23 cellular contexts compared by ENCODE assay signal in the genomic region with DNA sequence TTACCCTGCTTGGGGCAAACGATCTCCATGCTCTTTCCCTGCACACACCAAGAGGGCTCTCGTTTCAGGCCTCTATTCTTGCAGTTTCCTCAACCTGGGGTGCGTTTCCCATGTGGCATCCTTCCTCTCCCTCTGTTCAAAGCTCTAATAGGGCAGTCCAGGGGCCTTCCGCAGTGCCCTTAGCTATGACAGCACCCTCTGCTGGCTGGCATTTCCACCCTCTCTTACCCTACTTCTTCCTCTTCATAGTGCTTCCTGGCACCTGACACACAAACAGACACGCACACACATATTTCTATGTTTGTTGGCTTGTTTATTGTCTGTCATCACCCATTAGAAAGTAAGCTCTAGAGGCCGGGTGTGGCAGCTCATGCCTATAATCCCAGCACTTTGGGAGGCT.
DNase-seq lines count a peak whose midpoint lies in the region; ATAC-seq and TF ChIP-seq lines count a peak whose summit lies in the region.
"Had no signal": no experiment of that assay in that cellular context is flagged by ENCODE, and none has a peak within 500 bp of the region (broad histone marks: within the 10 kb centered on the region; RNA-seq: fewer than 3 reads in every experiment).

No MANE protein-coding gene starts in this region.

- H3K4me2 ChIP-seq in DND-41 (ENCODE audit: insufficient read depth, low read length) (no peak overlapping the region), Karpas-422 (ENCODE audit: low read depth, low read length, poor library complexity, severe bottlenecking) (no peak overlapping the region)

- H3K79me2 ChIP-seq in DND-41 (ENCODE audit: insufficient read depth, low read length) (no peaks in the 10 kb centered on the region), Karpas-422 (ENCODE audit: low read length) (no peaks in the 10 kb centered on the region)

- H3K9ac ChIP-seq in DND-41 (ENCODE audit: low read depth, low read length) = no peak overlapping the region
- H3K9ac ChIP-seq in Karpas-422 (ENCODE audit: low read length) = no peak overlapping the region

- H3K4me1 ChIP-seq in DND-41 (ENCODE audit: insufficient read depth, low read length) (no peaks in the 10 kb centered on the region), Karpas-422 (ENCODE audit: low read length) (no peaks in the 10 kb centered on the region)
- H3K4me1 ChIP-seq: heart right ventricle had no signal

- H3K9me2 ChIP-seq in Karpas-422 (replicated peaks; ENCODE audit: insufficient read depth, low read length) = no peaks in the 10 kb centered on the region

- H3K4me3 ChIP-seq in DND-41 (ENCODE audit: low read depth in 1 of 2, low read length in 2 of 2) (no peak overlapping the region), Karpas-422 (ENCODE audit: low read length) (no peak overlapping the region)
- H3K4me3 ChIP-seq: heart right ventricle, ovary had no signal

- H3K27me3 ChIP-seq in DND-41 (ENCODE audit: insufficient read depth, low read length, poor library complexity) = no peaks in the 10 kb centered on the region
- no peaks in the 10 kb centered on the region for H3K27me3 ChIP-seq in Karpas-422 (ENCODE audit: low read length)
- H3K27me3 ChIP-seq: heart right ventricle, ovary had no signal

- H2AFZ ChIP-seq in DND-41 (ENCODE audit: low read depth, low read length) (no peak overlapping the region), Karpas-422 (ENCODE audit: low read length) (no peak overlapping the region)

- no peak for DNase-seq in DND-41
- peak; percentile 60 for DNase-seq in Karpas-422
- DNase-seq in UCSD-AML1 (lab: John Stamatoyannopoulos, UW; ENCODE audit: unreplicated experiment) = peak; percentile 16
- peak; percentile 16 for DNase-seq in iPS DF 4.7 (ENCODE audit: extremely low read depth, low spot score)
- no peak for DNase-seq in kidney glomerular epithelial cell (lab: John Stamatoyannopoulos, UW)
- DNase-seq: activated CD8-positive, alpha-beta T cell treated with anti-CD3 and anti-CD28 coated beads, Interleukin-2, amount 10 ng/mL, durations not matched to agents 7 days and 5 days; activated naive CD4-positive, alpha-beta T cell treated with anti-CD3 and anti-CD28 coated beads, Interleukin-2, amount 10 ng/mL, durations not matched to agents 7 days and 5 days; activated T-cell treated with anti-CD3 and anti-CD28 coated beads, Interleukin-2, amount 50 U/mL, for 24 hours; CD8-positive, alpha-beta T cell; DMS79; heart right ventricle; kidney; mammary epithelial cell; naive thymus-derived CD4-positive, alpha-beta T cell; NCI-H187; NCI-H226; ovary; stimulated activated naive CD4-positive, alpha-beta T cell; T-helper 1 cell had no signal

- peaks cover 6% of the 10 kb centered on the region for H3K9me3 ChIP-seq in DND-41 (ENCODE audit: insufficient read depth, low read length, severe bottlenecking)
- no peaks in the 10 kb centered on the region for H3K9me3 ChIP-seq in Karpas-422 (ENCODE audit: low read length)
- H3K9me3 ChIP-seq: ovary had no signal

- H3K27ac ChIP-seq in DND-41 (ENCODE audit: low read length) (no peak overlapping the region), Karpas-422 (ENCODE audit: low read length) (no peak overlapping the region)
- H3K27ac ChIP-seq: heart right ventricle, ovary had no signal

- ATAC-seq in DND-41 (ENCODE audit: insufficient read depth, low read depth) = no peak
- no peak for ATAC-seq in HG03097 (IDR thresholded peaks at IDR 0.05; ENCODE audit: low FRiP score, unreplicated experiment)
- no peak for ATAC-seq in GM19463 (IDR thresholded peaks at IDR 0.05; ENCODE audit: unreplicated experiment)
- no peak for ATAC-seq in GM21528 (IDR thresholded peaks at IDR 0.05; ENCODE audit: low FRiP score, unreplicated experiment)
- ATAC-seq: activated CD8-positive, alpha-beta T cell treated with anti-CD3 and anti-CD28 coated beads, Interleukin-2, amount 10 ng/mL, durations not matched to agents 7 days and 5 days; CD8-positive, alpha-beta T cell; heart right ventricle; naive thymus-derived CD4-positive, alpha-beta T cell; sciatic nerve had no signal

- H3K36me3 ChIP-seq in DND-41 (ENCODE audit: insufficient read depth, low read length) = no peaks in the 10 kb centered on the region
- no peaks in the 10 kb centered on the region for H3K36me3 ChIP-seq in Karpas-422 (ENCODE audit: insufficient read depth, low read length)
- H3K36me3 ChIP-seq: heart right ventricle, ovary had no signal

- peak; percentile 41 for TF ChIP-seq CTCF in DND-41 (IDR thresholded peaks at IDR 0.05; ENCODE audit: borderline replicate concordance, extremely low read depth, low read length, poor library complexity, severe bottlenecking)

- H4K20me1 ChIP-seq in DND-41 (ENCODE audit: insufficient read depth, low read length) (no peaks in the 10 kb centered on the region), Karpas-422 (ENCODE audit: insufficient read depth, low read depth, low read length) (no peaks in the 10 kb centered on the region)

Comparison
In these comparisons a context has a peak if more than half of its experiments do, and no peak if none do; other contexts are left out.
1. DNase-seq: peak in Karpas-422 (single experiment), UCSD-AML1 (single experiment) and iPS DF 4.7 (single experiment); none in DND-41 (single experiment) and kidney glomerular epithelial cell (single experiment).